In the genomic region with DNA sequence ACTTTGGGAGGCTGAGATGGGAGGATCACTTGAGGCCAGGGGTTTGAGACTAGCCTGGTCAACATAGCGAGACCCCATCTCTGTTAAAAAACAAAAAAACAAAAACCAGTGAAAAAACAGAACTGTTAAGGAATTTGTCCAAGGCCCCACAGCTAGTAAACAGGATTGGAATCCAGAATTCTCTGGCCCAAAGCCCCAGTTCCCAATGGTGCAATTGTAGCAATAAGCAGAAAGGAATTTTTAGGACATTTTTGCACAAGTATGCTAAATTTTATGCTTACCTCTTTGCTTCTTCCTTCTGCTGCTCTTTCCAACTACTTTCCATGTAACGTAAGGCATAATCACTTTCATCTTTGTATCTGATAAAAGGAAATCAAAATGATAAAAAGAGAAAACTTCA, we compare ENCODE assay signal across 15 cellular contexts. TPM values are rescaled to one million over a fixed set of nuclear protein-coding genes. Genes with fewer than 3 reads are reported as not detected.
A peak's percentile ranks its signal among the peaks of the same experiment; 100 is the strongest.
DNase-seq lines count a peak whose midpoint lies in the region; ATAC-seq and TF ChIP-seq lines count a peak whose summit lies in the region.
"Had no signal": no experiment of that assay in that cellular context is flagged by ENCODE, and none has a peak within 500 bp of the region (broad histone marks: within the 10 kb centered on the region; RNA-seq: fewer than 3 reads in every experiment).

No MANE protein-coding gene starts in this region.

- POLR2A ChIA-PET in activated CD8-positive, alpha-beta T cell treated with anti-CD3 and anti-CD28 coated beads, Interleukin-2, amount 10 ng/mL, durations not matched to agents 7 days and 5 days (lab: Charles Lee), result interaction anchor here (0.5 kb wide), 1 partner anchor 261 kb away, joined by 3 read pairs; no protein-coding TSS in a partner anchor
- POLR2A ChIA-PET in activated CD8-positive, alpha-beta T cell treated with anti-CD3 and anti-CD28 coated beads for 36 hours (lab: Charles Lee), result interaction anchor here (1.1 kb wide), 1 partner anchor 22 kb away, joined by 3 read pairs; no protein-coding TSS in a partner anchor

- no peak for TF ChIP-seq CTCF in chondrocyte (IDR thresholded peaks at IDR 0.05)
- TF ChIP-seq CTCF in activated CD8-positive, alpha-beta T cell treated with anti-CD3 and anti-CD28 coated beads for 36 hours (IDR thresholded peaks at IDR 0.05), result no peak

- peaks cover 25% of the 10 kb centered on the region for H3K79me1 ChIP-seq in mesenchymal stem cell (replicated peaks; ENCODE audit: low read length, poor library complexity, severe bottlenecking)

- H3K4me3 ChIP-seq in mesenchymal stem cell (ENCODE audit: insufficient read depth in 1 of 2, low read depth in 1 of 2, low read length in 2 of 2), result no peak overlapping the region

- H3K4me2 ChIP-seq in mesenchymal stem cell (ENCODE audit: low read length, poor library complexity, severe bottlenecking), result no peak overlapping the region

- no CpG with 5 or more reads among the region's 2 CpGs for WGBS in mesenchymal stem cell

- H2AK5ac ChIP-seq in mesenchymal stem cell (ENCODE audit: low read length, severe bottlenecking), result no peak overlapping the region

- no peak overlapping the region for H3K23ac ChIP-seq in mesenchymal stem cell (ENCODE audit: low read length in 2 of 2)

- no peaks in the 10 kb centered on the region for H3K27me3 ChIP-seq in mesenchymal stem cell (ENCODE audit: control insufficient read depth in 1 of 2, insufficient read depth in 1 of 2, low read length in 2 of 2)
- H3K27me3 ChIP-seq: BE2C had no signal

- intact Hi-C loops in activated CD8-positive, alpha-beta T cell treated with anti-CD3 and anti-CD28 coated beads for 36 hours (cut with micrococcal nuclease), result no loop called here

- no peak overlapping the region for H3K14ac ChIP-seq in mesenchymal stem cell (ENCODE audit: low read length in 2 of 2)

- H3K9me3 ChIP-seq in mesenchymal stem cell (ENCODE audit: control insufficient read depth, low read length), result no peaks in the 10 kb centered on the region
- H3K9me3 ChIP-seq: BE2C had no signal

- peaks cover 2% of the 10 kb centered on the region for H3K4me1 ChIP-seq in mesenchymal stem cell (ENCODE audit: control insufficient read depth, insufficient read depth, low read depth, low read length)
- H3K4me1 ChIP-seq: BE2C had no signal

- peaks cover 7% of the 10 kb centered on the region for H3K4me1 Mint-ChIP-seq in chondrocyte (ENCODE audit: low read depth)
- H3K4me1 Mint-ChIP-seq in activated CD8-positive, alpha-beta T cell treated with anti-CD3 and anti-CD28 coated beads, Interleukin-2, amount 10 ng/mL, durations not matched to agents 7 days and 5 days (ENCODE audit: low read depth), result peaks cover 8% of the 10 kb centered on the region
- H3K4me1 Mint-ChIP-seq in activated CD8-positive, alpha-beta T cell treated with anti-CD3 and anti-CD28 coated beads for 36 hours (ENCODE audit: low read depth), result peaks cover 11% of the 10 kb centered on the region

- H3K27me3 Mint-ChIP-seq in chondrocyte (ENCODE audit: low read depth), result no peaks in the 10 kb centered on the region
- H3K27me3 Mint-ChIP-seq in activated CD8-positive, alpha-beta T cell treated with anti-CD3 and anti-CD28 coated beads, Interleukin-2, amount 10 ng/mL, durations not matched to agents 7 days and 5 days (ENCODE audit: low read depth), result no peaks in the 10 kb centered on the region
- H3K27me3 Mint-ChIP-seq in activated CD8-positive, alpha-beta T cell treated with anti-CD3 and anti-CD28 coated beads for 36 hours, result no peaks in the 10 kb centered on the region
- H3K27me3 Mint-ChIP-seq: CD4-positive, alpha-beta memory T cell had no signal

- H3K27ac ChIP-seq in mesenchymal stem cell (ENCODE audit: low read length, poor library complexity, severe bottlenecking), result no peak overlapping the region
- H3K27ac ChIP-seq: 22Rv1, C4-2B had no signal

- H3K27ac Mint-ChIP-seq in chondrocyte (ENCODE audit: unreplicated experiment), result peak overlapping the region; percentile 32
- no peak overlapping the region for H3K27ac Mint-ChIP-seq in activated CD8-positive, alpha-beta T cell treated with anti-CD3 and anti-CD28 coated beads, Interleukin-2, amount 10 ng/mL, durations not matched to agents 7 days and 5 days
- no peak overlapping the region for H3K27ac Mint-ChIP-seq in activated CD8-positive, alpha-beta T cell treated with anti-CD3 and anti-CD28 coated beads for 36 hours

- no peak overlapping the region for H2BK15ac ChIP-seq in mesenchymal stem cell (ENCODE audit: low read depth, poor library complexity, severe bottlenecking)

- H3K4ac ChIP-seq in mesenchymal stem cell (ENCODE audit: low read depth in 1 of 2, low read length in 2 of 2), result no peak overlapping the region

- no peak overlapping the region for H2AFZ ChIP-seq in mesenchymal stem cell (ENCODE audit: low read depth, low read length)

- no peaks in the 10 kb centered on the region for H3K9me3 Mint-ChIP-seq in chondrocyte (ENCODE audit: low read depth)
- no peaks in the 10 kb centered on the region for H3K9me3 Mint-ChIP-seq in activated CD8-positive, alpha-beta T cell treated with anti-CD3 and anti-CD28 coated beads, Interleukin-2, amount 10 ng/mL, durations not matched to agents 7 days and 5 days (ENCODE audit: insufficient read depth)
- H3K9me3 Mint-ChIP-seq in activated CD8-positive, alpha-beta T cell treated with anti-CD3 and anti-CD28 coated beads for 36 hours, result no peaks in the 10 kb centered on the region

- CTCF ChIA-PET in activated CD8-positive, alpha-beta T cell treated with anti-CD3 and anti-CD28 coated beads, Interleukin-2, amount 10 ng/mL, durations not matched to agents 7 days and 5 days (lab: Charles Lee), result no interaction called here
- CTCF ChIA-PET in activated CD8-positive, alpha-beta T cell treated with anti-CD3 and anti-CD28 coated beads for 36 hours (lab: Charles Lee), result interaction anchor here (0.9 to 1.2 kb wide), 2 partner anchors 154 to 367 kb away, joined by 3 read pairs; no protein-coding TSS in a partner anchor

- no peak overlapping the region for H3K4me3 Mint-ChIP-seq in chondrocyte (ENCODE audit: unreplicated experiment)
- H3K4me3 Mint-ChIP-seq in activated CD8-positive, alpha-beta T cell treated with anti-CD3 and anti-CD28 coated beads, Interleukin-2, amount 10 ng/mL, durations not matched to agents 7 days and 5 days, result no peak overlapping the region
- H3K4me3 Mint-ChIP-seq in activated CD8-positive, alpha-beta T cell treated with anti-CD3 and anti-CD28 coated beads for 36 hours, result no peak overlapping the region
- H3K4me3 Mint-ChIP-seq: CD4-positive, alpha-beta memory T cell had no signal

- no peak overlapping the region for H3K18ac ChIP-seq in mesenchymal stem cell (ENCODE audit: low read depth in 1 of 2, low read length in 2 of 2)

- no peak overlapping the region for H2BK5ac ChIP-seq in mesenchymal stem cell (ENCODE audit: low read depth, low read length, poor library complexity, severe bottlenecking)

- no peak overlapping the region for H4K91ac ChIP-seq in mesenchymal stem cell (ENCODE audit: low read length)

- H3K9ac ChIP-seq in mesenchymal stem cell (ENCODE audit: low read length), result peak overlapping the region; percentile 22

- ATAC-seq in activated CD8-positive, alpha-beta T cell treated with anti-CD3 and anti-CD28 coated beads, Interleukin-2, amount 10 ng/mL, durations not matched to agents 7 days and 5 days, result no peak
- ATAC-seq in GM18868 (IDR thresholded peaks at IDR 0.05; ENCODE audit: unreplicated experiment), result no peak
- no peak for ATAC-seq in activated CD8-positive, alpha-beta T cell treated with anti-CD3 and anti-CD28 coated beads for 36 hours
- ATAC-seq: HepG2 had no signal

- peaks cover 26% of the 10 kb centered on the region for H3K36me3 Mint-ChIP-seq in chondrocyte (ENCODE audit: low read depth)
- H3K36me3 Mint-ChIP-seq in activated CD8-positive, alpha-beta T cell treated with anti-CD3 and anti-CD28 coated beads, Interleukin-2, amount 10 ng/mL, durations not matched to agents 7 days and 5 days (ENCODE audit: low read depth), result peaks cover 55% of the 10 kb centered on the region
- peaks cover 38% of the 10 kb centered on the region for H3K36me3 Mint-ChIP-seq in activated CD8-positive, alpha-beta T cell treated with anti-CD3 and anti-CD28 coated beads for 36 hours (ENCODE audit: low read depth)

- H2BK120ac ChIP-seq in mesenchymal stem cell (ENCODE audit: low read depth, low read length), result no peak overlapping the region

- H2BK12ac ChIP-seq in mesenchymal stem cell (ENCODE audit: low read length in 2 of 2), result no peak overlapping the region

- no peak overlapping the region for H4K8ac ChIP-seq in mesenchymal stem cell (ENCODE audit: low read length)

- H3K36me3 ChIP-seq in mesenchymal stem cell (ENCODE audit: control insufficient read depth in 1 of 2, insufficient read depth in 2 of 2, low read depth in 1 of 2, low read length in 2 of 2), result peaks cover 22 to 82% of the 10 kb centered on the region in 2 experiments

- DNase-seq in AG08395 (ENCODE audit: low spot score) (peak; percentile 37), GM03348 (ENCODE audit: low spot score) (peak; percentile 52), chondrocyte (ENCODE audit: low spot score) (no peak), mesenchymal stem cell (no peak)
- no peak for DNase-seq in activated CD8-positive, alpha-beta T cell treated with anti-CD3 and anti-CD28 coated beads, Interleukin-2, amount 10 ng/mL, durations not matched to agents 7 days and 5 days
- no peak for DNase-seq in activated CD8-positive, alpha-beta T cell treated with anti-CD3 and anti-CD28 coated beads for 36 hours
- DNase-seq: BE2C; CD4-positive, alpha-beta memory T cell; DMS79; EL; HCEC 1CT had no signal

RNA-seq across cellular contexts. Expression of gene MISFA, which starts 11.6 kb away (rescaled TPM):
- 2.2 to 4.6 TPM (median 4.1 TPM) in 3 replicates for total RNA-seq in chondrocyte
- 2.3 TPM for polyA plus RNA-seq in mesenchymal stem cell (2013, experiment 1 of 2)
- polyA plus RNA-seq in mesenchymal stem cell (2013, experiment 2 of 2), result 2.4 TPM
- total RNA-seq in activated CD8-positive, alpha-beta T cell treated with anti-CD3 and anti-CD28 coated beads, Interleukin-2, amount 10 ng/mL, durations not matched to agents 7 days and 5 days, result 1 to 10 TPM in 1 of 2 experiments, not detected in 1; 1.4 TPM
- 1 to 10 TPM in 1 of 2 experiments, under 1 TPM in 1; 0.67 to 1.1 TPM for total RNA-seq in activated CD8-positive, alpha-beta T cell treated with anti-CD3 and anti-CD28 coated beads for 36 hours

RNA-seq across cellular contexts. Expression of gene UEVLD, which starts 22.7 kb away (rescaled TPM):
- 21.2 to 26.7 TPM (median 21.4 TPM) in 3 replicates for total RNA-seq in chondrocyte
- polyA plus RNA-seq in mesenchymal stem cell (2013, experiment 1 of 2), result 17.7 TPM
- polyA plus RNA-seq in mesenchymal stem cell (2013, experiment 2 of 2), result 18.7 TPM
- total RNA-seq in activated CD8-positive, alpha-beta T cell treated with anti-CD3 and anti-CD28 coated beads, Interleukin-2, amount 10 ng/mL, durations not matched to agents 7 days and 5 days, result 10 to 100 TPM; 13.4 to 14.4 TPM
- 10 to 100 TPM; 13.9 to 22.8 TPM for total RNA-seq in activated CD8-positive, alpha-beta T cell treated with anti-CD3 and anti-CD28 coated beads for 36 hours

RNA-seq across cellular contexts. Expression of gene SPTY2D1, which starts 22.9 kb away (rescaled TPM):
- total RNA-seq in chondrocyte, result 19.6 to 23.3 TPM (median 20.4 TPM) in 3 replicates
- polyA plus RNA-seq in mesenchymal stem cell (2013, experiment 1 of 2), result 13.9 TPM
- 14.2 TPM for polyA plus RNA-seq in mesenchymal stem cell (2013, experiment 2 of 2)
- 10 to 100 TPM; 25.7 to 26.0 TPM for total RNA-seq in activated CD8-positive, alpha-beta T cell treated with anti-CD3 and anti-CD28 coated beads, Interleukin-2, amount 10 ng/mL, durations not matched to agents 7 days and 5 days
- total RNA-seq in activated CD8-positive, alpha-beta T cell treated with anti-CD3 and anti-CD28 coated beads for 36 hours, result 10 to 100 TPM; 21.3 TPM

Comparison
In these comparisons a context has a peak if more than half of its experiments do, and no peak if none do; other contexts are left out.
1. DNase-seq: peak in AG08395 (single experiment) and GM03348 (single experiment); none in chondrocyte (single experiment), mesenchymal stem cell (single experiment), activated CD8-positive, alpha-beta T cell treated with anti-CD3 and anti-CD28 coated beads, Interleukin-2, amount 10 ng/mL, durations not matched to agents 7 days and 5 days (single experiment) and activated CD8-positive, alpha-beta T cell treated with anti-CD3 and anti-CD28 coated beads for 36 hours (single experiment).